21 cellular contexts compared by ENCODE assay signal in the genomic region with DNA sequence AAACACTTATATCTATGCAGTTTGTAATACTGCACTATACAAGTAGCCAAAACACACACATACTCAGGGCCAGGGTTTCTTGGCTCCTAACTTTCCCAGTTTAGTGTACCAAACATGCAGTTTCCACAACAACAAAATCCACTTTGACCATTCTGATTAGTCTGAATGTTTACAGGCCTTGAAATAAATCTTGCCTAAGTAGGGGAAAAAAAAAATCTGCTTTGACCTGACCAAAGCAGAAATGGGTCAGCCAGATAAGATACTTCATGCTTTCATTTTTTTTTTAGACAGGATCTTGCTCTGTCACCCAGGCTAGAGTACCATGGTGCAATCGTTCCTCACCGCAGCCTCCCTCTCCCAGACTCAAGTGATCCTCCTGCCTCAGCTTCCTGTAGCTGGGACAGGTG. TPM values are rescaled to one million over a fixed set of nuclear protein-coding genes. Genes with fewer than 3 reads are reported as not detected.
DNase-seq lines count a peak whose midpoint lies in the region; ATAC-seq, FAIRE-seq and TF ChIP-seq lines count a peak whose summit lies in the region.
"Had no signal": no experiment of that assay in that cellular context is flagged by ENCODE, and none has a peak within 500 bp of the region (broad histone marks: within the 10 kb centered on the region; RNA-seq: fewer than 3 reads in every experiment).

No MANE protein-coding gene starts in this region.

- TF ChIP-seq EP300 in HepG2 (IDR thresholded peaks at IDR 0.05; ENCODE audit: low read depth in 2 of 2, low read length in 2 of 2) (no peak), HepG2 (CRISPR knock-in tag; IDR thresholded peaks at IDR 0.05; ENCODE audit: borderline replicate concordance) (no peak)

- H3K4me1 ChIP-seq in liver (ENCODE audit: control insufficient read depth in 4 of 4, insufficient read depth in 4 of 4, low read length in 3 of 4) (peaks cover 4 to 29% (median 22%) of the 10 kb centered on the region in 4 donors), HepG2 (ENCODE audit: insufficient read depth, low read length) (peaks cover 25% of the 10 kb centered on the region), endodermal cell (ENCODE audit: control insufficient read depth, insufficient read depth, low read length) (no peaks in the 10 kb centered on the region), lower lobe of right lung (peaks cover 28% of the 10 kb centered on the region)

- H3K9me3 Mint-ChIP-seq in endodermal cell, result no peaks in the 10 kb centered on the region
- H3K9me3 Mint-ChIP-seq: CD8-positive, alpha-beta T cell; nephron had no signal

- H3K27me3 ChIP-seq in liver (ENCODE audit: control insufficient read depth in 4 of 4, insufficient read depth in 4 of 4, low read length in 3 of 4) (no peaks in the 10 kb centered on the region), HepG2 (ENCODE audit: control insufficient read depth in 1 of 2, insufficient read depth in 2 of 2, low read length in 2 of 2) (no peaks in the 10 kb centered on the region), endodermal cell (ENCODE audit: control insufficient read depth, insufficient read depth, low read length, poor library complexity, severe bottlenecking) (no peaks in the 10 kb centered on the region), lower lobe of right lung (ENCODE audit: low read depth) (no peaks in the 10 kb centered on the region)
- H3K27me3 ChIP-seq: foreskin keratinocyte had no signal

- no peak for DNase-seq in HepG2 (ENCODE audit: low spot score)
- no peak for DNase-seq in endodermal cell
- no peak for DNase-seq in lower lobe of right lung
- no peak for DNase-seq in HuH-7.5 (ENCODE audit: low spot score)
- DNase-seq: activated gamma-delta T cell; amygdala; CD8-positive, alpha-beta T cell; DND-41; foreskin keratinocyte; H7; Kasumi-1; NCI-H1417; stimulated activated naive CD8-positive, alpha-beta T cell treated with anti-CD3 and anti-CD28 coated beads, Interleukin-15, Interleukin-2, amounts not matched to agents 100 U/mL and 50 U/mL, for 24 hours; SW 1271 had no signal

- no peak overlapping the region for H3K4me3 ChIP-seq in liver (ENCODE audit: low read depth in 1 of 3, low read length in 3 of 3)
- no peak overlapping the region for H3K4me3 ChIP-seq in HepG2 (replicated peaks in 1 of 3; ENCODE audit: insufficient read depth in 1 of 3, low read depth in 2 of 3, low read length in 3 of 3)
- H3K4me3 ChIP-seq in endodermal cell (ENCODE audit: low read length), result no peak overlapping the region
- no peak overlapping the region for H3K4me3 ChIP-seq in lower lobe of right lung

- no peak overlapping the region for H2AFZ ChIP-seq in HepG2 (ENCODE audit: low read length)

- peaks cover 0 to 5% (median 2%) of the 10 kb centered on the region in 4 donors for H3K36me3 ChIP-seq in liver (ENCODE audit: control insufficient read depth in 4 of 4, insufficient read depth in 3 of 4, low read depth in 1 of 4, low read length in 3 of 4)
- peaks cover 3 to 14% of the 10 kb centered on the region in 2 experiments; a peak in 3 of 5 replicates for H3K36me3 ChIP-seq in HepG2 (replicated peaks in 1 of 2; ENCODE audit: control insufficient read depth in 1 of 2, insufficient read depth in 2 of 2, low read length in 2 of 2)
- peaks cover 48% of the 10 kb centered on the region for H3K36me3 ChIP-seq in endodermal cell (ENCODE audit: control insufficient read depth, insufficient read depth, low read length)
- H3K36me3 ChIP-seq in lower lobe of right lung, result peaks cover 50% of the 10 kb centered on the region

- intact Hi-C loops in HepG2 (cut with micrococcal nuclease; ENCODE audit: unreplicated experiment) (no loop called here), lower lobe of right lung (cut with DNase I) (no loop called here)

- 14% methylated on average over 2 of the region's 2 CpGs for WGBS in liver
- 96% methylated on average over 2 of the region's 2 CpGs for WGBS in HepG2 (ENCODE audit: low lambda C conversion rate)
- WGBS in endodermal cell (ENCODE audit: insufficient coverage in 1 of 2, insufficient read length in 1 of 2), 2 experiments, result 95 to 100% methylated on average over 2 of the region's 2 CpGs

- peak; percentile 12 to 32 for TF ChIP-seq RAD21 in liver (IDR thresholded peaks at IDR 0.05)
- TF ChIP-seq RAD21 in HepG2 (CRISPR knock-in tag; IDR thresholded peaks at IDR 0.05), result no peak

- FAIRE-seq in HepG2 (lab: Jason Lieb, UNC), result no peak
- FAIRE-seq: GM18507, urothelium cell line had no signal

- no peak for TF ChIP-seq POLR2A in HepG2 (IDR thresholded peaks at IDR 0.05; ENCODE audit: insufficient read depth in 1 of 2, low read depth in 2 of 2, low read length in 2 of 2)

- H3K36me3 Mint-ChIP-seq in endodermal cell (ENCODE audit: low read depth), result peaks cover 65% of the 10 kb centered on the region

- peaks cover 13% of the 10 kb centered on the region for H3K4me1 Mint-ChIP-seq in endodermal cell
- H3K4me1 Mint-ChIP-seq: nephron had no signal

- TF ChIP-seq CTCF in liver (IDR thresholded peaks at IDR 0.05; ENCODE audit: low read depth, low read length, missing input control) (no peak), HepG2 (CRISPR knock-in tag; IDR thresholded peaks at IDR 0.05) (no peak), endodermal cell (conservative IDR thresholded peaks at IDR 0.05) (no peak), lower lobe of right lung (IDR thresholded peaks at IDR 0.05) (no peak)

- no peaks in the 10 kb centered on the region for H3K9me3 ChIP-seq in liver (ENCODE audit: control insufficient read depth in 4 of 4, low read length in 3 of 4)
- H3K9me3 ChIP-seq in HepG2 (ENCODE audit: low read length), result no peaks in the 10 kb centered on the region
- no peaks in the 10 kb centered on the region for H3K9me3 ChIP-seq in endodermal cell (ENCODE audit: control insufficient read depth, low read length)
- H3K9me3 ChIP-seq in lower lobe of right lung, result no peaks in the 10 kb centered on the region

- no TSS peak for BruUV-seq in HepG2 (replicated peaks; lab: Mats Ljungman, UMichigan)

- H3K27me3 Mint-ChIP-seq in endodermal cell (ENCODE audit: insufficient read depth), result no peaks in the 10 kb centered on the region

- H3K9ac ChIP-seq in liver (ENCODE audit: low read depth in 1 of 2, low read length in 2 of 2), result no peak overlapping the region
- H3K9ac ChIP-seq in HepG2 (ENCODE audit: insufficient read depth, low read depth, low read length), result no peak overlapping the region
- no peak overlapping the region for H3K9ac ChIP-seq in endodermal cell (ENCODE audit: extremely low read depth, low read length, poor library complexity, severe bottlenecking)

- H3K27ac ChIP-seq in liver (ENCODE audit: low read depth in 1 of 2, low read length in 2 of 2) (peak overlapping the region; percentile 68 to 77), HepG2 (ENCODE audit: extremely low read length, insufficient read depth, low read length) (no peak overlapping the region), endodermal cell (ENCODE audit: low read depth, low read length) (no peak overlapping the region), lower lobe of right lung (peak overlapping the region; percentile 59)
- H3K27ac ChIP-seq: foreskin keratinocyte had no signal

- peak overlapping the region; percentile 76 for H3K27ac Mint-ChIP-seq in endodermal cell
- H3K27ac Mint-ChIP-seq: CD8-positive, alpha-beta T cell; nephron had no signal

- H3K4me3 Mint-ChIP-seq in endodermal cell, result no peak overlapping the region
- H3K4me3 Mint-ChIP-seq: CD8-positive, alpha-beta T cell; nephron had no signal

- H3K79me2 ChIP-seq in HepG2 (ENCODE audit: insufficient read depth, low read length), result peaks cover 14% of the 10 kb centered on the region

- ATAC-seq in HepG2, result no peak
- ATAC-seq in lower lobe of right lung, result peak; percentile 88 to 91
- ATAC-seq in GM18858 (IDR thresholded peaks at IDR 0.05; ENCODE audit: unreplicated experiment), result no peak
- no peak for ATAC-seq in HG03045 (IDR thresholded peaks at IDR 0.05; ENCODE audit: unreplicated experiment)
- no peak for ATAC-seq in HG03520 (IDR thresholded peaks at IDR 0.05; ENCODE audit: unreplicated experiment)
- ATAC-seq: CD8-positive, alpha-beta T cell; foreskin keratinocyte; stimulated activated naive CD8-positive, alpha-beta T cell treated with anti-CD3 and anti-CD28 coated beads, Interleukin-15, Interleukin-2, amounts not matched to agents 100 U/mL and 50 U/mL, for 24 hours had no signal

- CTCF ChIA-PET in HepG2 (lab: Yijun Ruan, JAX; ENCODE audit: low intra/inter-chr PET ratio, low total read pairs), result no interaction called here

- no peaks in the 10 kb centered on the region for H4K20me1 ChIP-seq in HepG2 (ENCODE audit: insufficient read depth, low read length)

- H3K4me2 ChIP-seq in HepG2 (ENCODE audit: low read depth, low read length), result no peak overlapping the region

- in situ Hi-C loops in HepG2 (cut with HindIII; ENCODE audit: extremely low pct_ligation_motif_present, low pct_unique_long_range_greater_than_20kb), result no loop called here

- POLR2A ChIA-PET in HepG2 (lab: Yijun Ruan, JAX), result interaction anchor here (1.2 kb wide), 1 partner anchor 13 kb away, joined by 4 read pairs; no protein-coding TSS in a partner anchor

RNA-seq across cellular contexts. Expression of a gene that starts 10.1 kb away (rescaled TPM):
- total RNA-seq in liver (10 to 100 TPM; 17.8 to 20.2 TPM), HepG2 (2016; rRNA removed; fragmentation: Illumina TruSeq; extraction: Trizol) (16.5 and 36.4 TPM in 2 replicates), endodermal cell (100 to 1,000 TPM; 105 to 131 TPM), lower lobe of right lung (57.9 TPM)
- polyA plus RNA-seq in liver (1 to 10 TPM; 4.5 to 9.1 TPM), HepG2 (2011; rRNA removed) (6.5 and 6.6 TPM in 2 replicates)
- 14.4 and 17.4 TPM in 2 replicates for total RNA-seq in HepG2 (2016; cell fraction: cytosol; rRNA removed; fragmentation: Illumina TruSeq; extraction: Trizol; ENCODE audit: low read depth)
- total RNA-seq in HepG2 (2016; cell fraction: insoluble cytoplasmic fraction; rRNA removed; fragmentation: Illumina TruSeq; extraction: Trizol), result 16.0 and 31.1 TPM in 2 replicates
- total RNA-seq in HepG2 (2016; cell fraction: membrane; rRNA removed; fragmentation: Illumina TruSeq; extraction: Trizol), result 8.9 and 11.9 TPM in 2 replicates
- 14.1 and 14.4 TPM in 2 replicates for total RNA-seq in HepG2 (2016; cell fraction: nucleus; rRNA removed; fragmentation: Illumina TruSeq; extraction: Trizol)
- 4.1 and 5.1 TPM in 2 replicates for polyA plus RNA-seq in HepG2 (2011; cell fraction: cytosol; rRNA removed)
- polyA plus RNA-seq in HepG2 (2011; cell fraction: nucleus; rRNA removed), result 9.2 and 10.6 TPM in 2 replicates
- polyA plus RNA-seq in HepG2 (2012), result 6.4 and 6.7 TPM in 2 replicates
- polyA plus RNA-seq in HepG2 (2016; cell fraction: cytosol; fragmentation: Illumina TruSeq; extraction: Trizol; ENCODE audit: low read depth), result 0.40 and 0.53 TPM in 2 replicates
- 11.8 TPM in 2 replicates for polyA plus RNA-seq in HepG2 (2016; cell fraction: insoluble cytoplasmic fraction; fragmentation: Illumina TruSeq; extraction: Trizol; ENCODE audit: low read depth)
- polyA plus RNA-seq in HepG2 (2016; cell fraction: membrane; fragmentation: Illumina TruSeq; extraction: Trizol; ENCODE audit: low read depth), result 1.5 and 1.7 TPM in 2 replicates
- polyA plus RNA-seq in HepG2 (2016; cell fraction: nucleus; fragmentation: Illumina TruSeq; extraction: Trizol; ENCODE audit: insufficient read depth, low read depth), result 13.9 and 15.8 TPM in 2 replicates
- 59.8 and 84.2 TPM in 2 replicates for polyA minus RNA-seq in HepG2 (2011; rRNA and poly(A)+ RNA removed; ENCODE audit: low replicate concordance)
- 20.2 and 21.5 TPM in 2 replicates for polyA minus RNA-seq in HepG2 (2011; cell fraction: cytosol; rRNA and poly(A)+ RNA removed)
- 31.7 and 33.8 TPM in 2 replicates for polyA minus RNA-seq in HepG2 (2011; cell fraction: nucleus; rRNA and poly(A)+ RNA removed)
- polyA plus RNA-seq in endodermal cell (2013, experiment 1 of 2), result 15.2 TPM
- polyA plus RNA-seq in endodermal cell (2013, experiment 2 of 2), result 15.0 TPM

RNA-seq across cellular contexts. Expression of a gene that starts 14.0 kb away (rescaled TPM):
- total RNA-seq in liver (10 to 100 TPM in 1 of 2 donors, 1 to 10 TPM in 1; 9.8 to 19.4 TPM), HepG2 (2016; rRNA removed; fragmentation: Illumina TruSeq; extraction: Trizol) (8.7 and 12.4 TPM in 2 replicates), endodermal cell (10 to 100 TPM; 31.9 to 43.2 TPM), lower lobe of right lung (29.0 TPM)
- polyA plus RNA-seq in liver (10 to 100 TPM in 1 of 2 donors, 1 to 10 TPM in 1; 5.5 to 15.4 TPM), HepG2 (2011; rRNA removed) (9.8 and 10.7 TPM in 2 replicates)
- 6.0 and 7.2 TPM in 2 replicates for total RNA-seq in HepG2 (2016; cell fraction: cytosol; rRNA removed; fragmentation: Illumina TruSeq; extraction: Trizol; ENCODE audit: low read depth)
- 7.8 and 10.7 TPM in 2 replicates for total RNA-seq in HepG2 (2016; cell fraction: insoluble cytoplasmic fraction; rRNA removed; fragmentation: Illumina TruSeq; extraction: Trizol)
- 6.7 and 6.8 TPM in 2 replicates for total RNA-seq in HepG2 (2016; cell fraction: membrane; rRNA removed; fragmentation: Illumina TruSeq; extraction: Trizol)
- 19.6 and 19.8 TPM in 2 replicates for total RNA-seq in HepG2 (2016; cell fraction: nucleus; rRNA removed; fragmentation: Illumina TruSeq; extraction: Trizol)
- 5.6 and 6.5 TPM in 2 replicates for polyA plus RNA-seq in HepG2 (2011; cell fraction: cytosol; rRNA removed)
- 23.0 and 23.2 TPM in 2 replicates for polyA plus RNA-seq in HepG2 (2011; cell fraction: nucleus; rRNA removed)
- polyA plus RNA-seq in HepG2 (2012), result 7.5 and 9.1 TPM in 2 replicates
- polyA plus RNA-seq in HepG2 (2016; cell fraction: cytosol; fragmentation: Illumina TruSeq; extraction: Trizol; ENCODE audit: low read depth), result 2.1 and 4.0 TPM in 2 replicates
- 7.4 and 9.1 TPM in 2 replicates for polyA plus RNA-seq in HepG2 (2016; cell fraction: insoluble cytoplasmic fraction; fragmentation: Illumina TruSeq; extraction: Trizol; ENCODE audit: low read depth)
- 3.4 and 4.2 TPM in 2 replicates for polyA plus RNA-seq in HepG2 (2016; cell fraction: membrane; fragmentation: Illumina TruSeq; extraction: Trizol; ENCODE audit: low read depth)
- 19.0 and 28.3 TPM in 2 replicates for polyA plus RNA-seq in HepG2 (2016; cell fraction: nucleus; fragmentation: Illumina TruSeq; extraction: Trizol; ENCODE audit: insufficient read depth, low read depth)
- 22.4 and 32.6 TPM in 2 replicates for polyA minus RNA-seq in HepG2 (2011; rRNA and poly(A)+ RNA removed; ENCODE audit: low replicate concordance)
- polyA minus RNA-seq in HepG2 (2011; cell fraction: cytosol; rRNA and poly(A)+ RNA removed), result 5.2 and 8.8 TPM in 2 replicates
- 37.6 and 39.9 TPM in 2 replicates for polyA minus RNA-seq in HepG2 (2011; cell fraction: nucleus; rRNA and poly(A)+ RNA removed)
- polyA plus RNA-seq in endodermal cell (2013, experiment 1 of 2), result 12.8 TPM
- polyA plus RNA-seq in endodermal cell (2013, experiment 2 of 2), result 13.0 TPM

Comparison
In these comparisons a context has a peak if more than half of its experiments do, and no peak if none do; other contexts are left out.
1. H3K27ac ChIP-seq: peak in liver (2 of 2) and lower lobe of right lung (single experiment); none in HepG2 (single experiment) and endodermal cell (single experiment).
2. ATAC-seq: peak in lower lobe of right lung (2 of 2); none in HepG2 (single experiment), GM18858 (single experiment), HG03045 (single experiment) and HG03520 (single experiment).